ENCODE assay signal across 8 cellular contexts in genomic region chr2:86790828-86791561, GRCh38. TPM values are rescaled to one million over a fixed set of nuclear protein-coding genes. Genes with fewer than 3 reads are reported as not detected.
A peak's percentile ranks its signal among the peaks of the same experiment; 100 is the strongest.
DNase-seq lines count a peak whose midpoint lies in the region; ATAC-seq and TF ChIP-seq lines count a peak whose summit lies in the region.

Gene CD8A (minus strand): TSS chr2:86790913. CDS start chr2:86790825, 88 bp downstream.

- ATAC-seq in GM18517 (IDR thresholded peaks at IDR 0.05; ENCODE audit: unreplicated experiment) (no peak), HG03520 (IDR thresholded peaks at IDR 0.05; ENCODE audit: unreplicated experiment) (no peak)

- peak; percentile 8 for DNase-seq in GM04504 (ENCODE audit: low read depth)
- no peak for DNase-seq in endothelial cell (ENCODE audit: low spot score)
- DNase-seq in retina, result peak; percentile 64
- DNase-seq in iPS-NIHi11 (ENCODE audit: low spot score), result no peak
- DNase-seq in NCI-H1417 (lab: John Stamatoyannopoulos, UW), result no peak

- H3K36me3 Mint-ChIP-seq in T-helper 1 cell treated with Interleukin-12 subunit alpha and Interleukin-12 subunit beta and Interleukin-4 antibody, amounts not matched to agents 30 μg/mL and 1 μg/mL, for 36 hours (ENCODE audit: low read depth), result peaks cover 11% of the 10 kb centered on the region
- H3K36me3 Mint-ChIP-seq in endothelial cell (ENCODE audit: low read depth, unreplicated experiment), result peaks cover 19% of the 10 kb centered on the region

- peak within 1 kb of the TSS; percentile 27 for H3K27ac Mint-ChIP-seq in T-helper 1 cell treated with Interleukin-12 subunit alpha and Interleukin-12 subunit beta and Interleukin-4 antibody, amounts not matched to agents 30 μg/mL and 1 μg/mL, for 36 hours
- H3K27ac Mint-ChIP-seq in endothelial cell (ENCODE audit: unreplicated experiment), result peak within 1 kb of the TSS; percentile 10

- peak within 1 kb of the TSS; percentile 69 for H3K4me3 Mint-ChIP-seq in T-helper 1 cell treated with Interleukin-12 subunit alpha and Interleukin-12 subunit beta and Interleukin-4 antibody, amounts not matched to agents 30 μg/mL and 1 μg/mL, for 36 hours
- H3K4me3 Mint-ChIP-seq in endothelial cell (ENCODE audit: unreplicated experiment), result peak within 1 kb of the TSS; percentile 67

- H3K4me1 Mint-ChIP-seq in T-helper 1 cell treated with Interleukin-12 subunit alpha and Interleukin-12 subunit beta and Interleukin-4 antibody, amounts not matched to agents 30 μg/mL and 1 μg/mL, for 36 hours (ENCODE audit: low read depth), result peaks cover 39% of the 10 kb centered on the region
- H3K4me1 Mint-ChIP-seq in endothelial cell (ENCODE audit: unreplicated experiment), result peaks cover 3% of the 10 kb centered on the region

- peaks cover 76% of the 10 kb centered on the region for H3K27me3 Mint-ChIP-seq in T-helper 1 cell treated with Interleukin-12 subunit alpha and Interleukin-12 subunit beta and Interleukin-4 antibody, amounts not matched to agents 30 μg/mL and 1 μg/mL, for 36 hours (ENCODE audit: low read depth)
- peaks cover 29% of the 10 kb centered on the region for H3K27me3 Mint-ChIP-seq in endothelial cell (ENCODE audit: unreplicated experiment)

- H3K9me3 Mint-ChIP-seq in T-helper 1 cell treated with Interleukin-12 subunit alpha and Interleukin-12 subunit beta and Interleukin-4 antibody, amounts not matched to agents 30 μg/mL and 1 μg/mL, for 36 hours, result peaks cover 11% of the 10 kb centered on the region
- peaks cover 11% of the 10 kb centered on the region for H3K9me3 Mint-ChIP-seq in endothelial cell (ENCODE audit: unreplicated experiment)

- TF ChIP-seq CTCF in endothelial cell (IDR thresholded peaks at IDR 0.05; ENCODE audit: unreplicated experiment), result no peak

RNA-seq across cellular contexts. Expression of gene CD8A, which starts in this region (rescaled TPM):
- not detected for total RNA-seq in endothelial cell (ENCODE audit: unreplicated experiment)

Comparison
In these comparisons a context has a peak if more than half of its experiments do, and no peak if none do; other contexts are left out.
1. DNase-seq: peak in GM04504 (single experiment) and retina (single experiment); none in endothelial cell (single experiment), iPS-NIHi11 (single experiment) and NCI-H1417 (0 of 3).